Comparison of ENCODE assay signal across 18 cellular contexts in the genomic region with DNA sequence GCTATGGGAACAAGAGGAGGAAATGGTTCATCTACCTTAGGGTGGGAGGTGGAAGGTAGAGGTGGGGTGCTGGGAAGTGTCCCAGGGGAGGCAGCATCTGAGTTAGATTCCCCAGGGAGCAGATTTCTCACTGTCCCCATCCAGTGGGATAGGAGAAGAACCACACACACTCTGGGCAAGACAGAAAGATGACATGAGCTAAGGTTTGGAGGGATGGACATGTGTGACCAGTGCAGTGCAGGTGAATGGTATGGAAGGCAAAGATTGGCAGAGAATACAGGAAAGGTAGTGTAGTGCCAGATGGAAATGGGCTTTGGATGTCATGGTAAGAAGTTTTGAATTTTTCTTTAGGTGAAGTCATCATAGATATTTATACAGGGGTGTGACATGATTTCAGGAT. TPM values are rescaled to one million over a fixed set of nuclear protein-coding genes. Genes with fewer than 3 reads are reported as not detected.
DNase-seq lines count a peak whose midpoint lies in the region; ATAC-seq and TF ChIP-seq lines count a peak whose summit lies in the region.
"Had no signal": no experiment of that assay in that cellular context is flagged by ENCODE, and none has a peak within 500 bp of the region (broad histone marks: within the 10 kb centered on the region; RNA-seq: fewer than 3 reads in every experiment).

No MANE protein-coding gene starts in this region.

- no peak overlapping the region for H3K9ac ChIP-seq in parathyroid adenoma

- H2AFZ ChIP-seq in parathyroid adenoma = no peak overlapping the region

- H3K79me2 ChIP-seq in parathyroid adenoma = peaks cover 35% of the 10 kb centered on the region

- peaks cover 7% of the 10 kb centered on the region for H3K36me3 Mint-ChIP-seq in activated CD4-positive, alpha-beta memory T cell treated with anti-CD3 and anti-CD28 coated beads, Interleukin-2, amount 10 ng/mL, durations not matched to agents 7 days and 5 days (ENCODE audit: low read depth)

- H3K4me1 Mint-ChIP-seq in activated CD4-positive, alpha-beta memory T cell treated with anti-CD3 and anti-CD28 coated beads, Interleukin-2, amount 10 ng/mL, durations not matched to agents 7 days and 5 days = peaks cover 23% of the 10 kb centered on the region

- H3K27me3 Mint-ChIP-seq in activated CD4-positive, alpha-beta memory T cell treated with anti-CD3 and anti-CD28 coated beads, Interleukin-2, amount 10 ng/mL, durations not matched to agents 7 days and 5 days = no peaks in the 10 kb centered on the region

- POLR2A ChIA-PET in activated CD4-positive, alpha-beta memory T cell treated with anti-CD3 and anti-CD28 coated beads, Interleukin-2, amount 10 ng/mL, durations not matched to agents 7 days and 5 days (lab: Charles Lee) = interaction anchor here (0.8 to 3.3 kb wide), 5 partner anchors 9 to 18 kb away, joined by 3 to 29 read pairs (median 5); partner anchors contain the start of gene DUSP6

- H3K9me3 ChIP-seq in right atrium auricular region = no peaks in the 10 kb centered on the region
- H3K9me3 ChIP-seq in heart right ventricle = no peaks in the 10 kb centered on the region
- no peaks in the 10 kb centered on the region for H3K9me3 ChIP-seq in parathyroid adenoma (ENCODE audit: control insufficient read depth, low read length)
- H3K9me3 ChIP-seq: BE2C, HAP-1 had no signal

- H3K4me1 ChIP-seq in right atrium auricular region (peaks cover 0 to 21% of the 10 kb centered on the region in 2 donors), heart right ventricle (peaks cover 0 to 28% (median 13%) of the 10 kb centered on the region in 9 donors), parathyroid adenoma (peaks cover 18% of the 10 kb centered on the region)
- H3K4me1 ChIP-seq: BE2C, HAP-1 had no signal

- H3K9me3 Mint-ChIP-seq in activated CD4-positive, alpha-beta memory T cell treated with anti-CD3 and anti-CD28 coated beads, Interleukin-2, amount 10 ng/mL, durations not matched to agents 7 days and 5 days = no peaks in the 10 kb centered on the region

- no peaks in the 10 kb centered on the region for H3K36me3 ChIP-seq in right atrium auricular region
- peaks cover 0 to 13% (median 0%) of the 10 kb centered on the region in 9 donors for H3K36me3 ChIP-seq in heart right ventricle
- H3K36me3 ChIP-seq in parathyroid adenoma (ENCODE audit: control insufficient read depth, insufficient read depth, low read length) = no peaks in the 10 kb centered on the region
- H3K36me3 ChIP-seq in H7 (replicated peaks; ENCODE audit: control insufficient read depth, insufficient read depth, low read length) = no peaks in the 10 kb centered on the region
- H3K36me3 ChIP-seq: BE2C, HAP-1 had no signal

- H3K4me3 ChIP-seq in right atrium auricular region (no peak overlapping the region), heart right ventricle (no peak overlapping the region), parathyroid adenoma (ENCODE audit: low read depth, low read length) (no peak overlapping the region), H7 (ENCODE audit: insufficient read depth, low read depth, low read length) (no peak overlapping the region)
- H3K4me3 ChIP-seq: HAP-1 had no signal

- peak overlapping the region; percentile 65 for H3K27ac Mint-ChIP-seq in activated CD4-positive, alpha-beta memory T cell treated with anti-CD3 and anti-CD28 coated beads, Interleukin-2, amount 10 ng/mL, durations not matched to agents 7 days and 5 days

- H3K27ac ChIP-seq in right atrium auricular region (peak overlapping the region in 1 of 2 donors; percentile 76), heart right ventricle (peak overlapping the region in 6 of 10 donors; percentile 17 to 68 (median 38)), parathyroid adenoma (peak overlapping the region; percentile 68)

- intact Hi-C loops in Right ventricle myocardium inferior (cut with DNase I) = no loop called here
- intact Hi-C loops in heart right ventricle (cut with DNase I) = no loop called here

- no peak for TF ChIP-seq CTCF in right atrium auricular region (IDR thresholded peaks at IDR 0.05)
- no peak for TF ChIP-seq CTCF in heart right ventricle (IDR thresholded peaks at IDR 0.05)
- no peak for TF ChIP-seq CTCF in parathyroid adenoma (IDR thresholded peaks at IDR 0.05)

- no peak overlapping the region for H3K4me2 ChIP-seq in parathyroid adenoma (ENCODE audit: low read length)

- DNase-seq in Right ventricle myocardium inferior (ENCODE audit: missing footprints) (no peak), right atrium auricular region (ENCODE audit: low spot score) (no peak), heart right ventricle (no peak), NOMO-1 treated with DMSO at 0.1 percent for 48 hours (lab: John Stamatoyannopoulos, UW; ENCODE audit: unreplicated experiment) (no peak), H7 (no peak)
- no peak for DNase-seq in activated CD4-positive, alpha-beta memory T cell treated with anti-CD3 and anti-CD28 coated beads, Interleukin-2, amount 10 ng/mL, durations not matched to agents 7 days and 5 days
- DNase-seq: BE2C, DMS79 treated with DMSO at 0.1 percent for 48 hours, Kasumi-1, NCI-H1694, NCI-H2081, NCI-H2171 treated with DMSO at 0.1 percent for 48 hours, NCI-H524 treated with DMSO at 0.1 percent for 48 hours, OCI-M1, SHP77 had no signal

- ATAC-seq in Right ventricle myocardium inferior = peak; percentile 31
- ATAC-seq in heart right ventricle = peak in 5 of 8 donors; percentile 43 to 53 (median 45)
- no peak for ATAC-seq in GM19023 (IDR thresholded peaks at IDR 0.05; ENCODE audit: unreplicated experiment)

- CTCF ChIA-PET in activated CD4-positive, alpha-beta memory T cell treated with anti-CD3 and anti-CD28 coated beads, Interleukin-2, amount 10 ng/mL, durations not matched to agents 7 days and 5 days (lab: Charles Lee) = interaction anchor here (1.0 to 1.3 kb wide), 2 partner anchors 10 to 12 kb away, joined by 3 read pairs; partner anchors contain the start of gene DUSP6

- H3K27me3 ChIP-seq in right atrium auricular region (no peaks in the 10 kb centered on the region), heart right ventricle (no peaks in the 10 kb centered on the region), parathyroid adenoma (ENCODE audit: control insufficient read depth, insufficient read depth, low read length) (no peaks in the 10 kb centered on the region), H7 (ENCODE audit: control insufficient read depth, insufficient read depth, low read length) (no peaks in the 10 kb centered on the region)
- H3K27me3 ChIP-seq: BE2C had no signal

- no peak overlapping the region for H3K4me3 Mint-ChIP-seq in activated CD4-positive, alpha-beta memory T cell treated with anti-CD3 and anti-CD28 coated beads, Interleukin-2, amount 10 ng/mL, durations not matched to agents 7 days and 5 days

RNA-seq across cellular contexts. Expression of gene DUSP6, which starts 11.3 kb away (rescaled TPM):
- total RNA-seq in Right ventricle myocardium inferior (25.0 TPM), right atrium auricular region (10 to 100 TPM; 25.7 to 54.1 TPM), heart right ventricle (10 to 100 TPM; 19.7 to 43.4 (median 26.0) TPM)
- 100 to 1,000 TPM; 170 to 171 TPM for total RNA-seq in activated CD4-positive, alpha-beta memory T cell treated with anti-CD3 and anti-CD28 coated beads, Interleukin-2, amount 10 ng/mL, durations not matched to agents 7 days and 5 days
- polyA plus RNA-seq in heart right ventricle = 10 to 100 TPM in 1 of 2 donors, 1 to 10 TPM in 1; 9.4 to 23.4 TPM
- 106 and 112 TPM in 2 replicates for total RNA-seq in H7 (2014; rRNA removed; shearing (Covaris generic))
